ENCODE assay signal across 21 cellular contexts in genomic region chr10:125795637-125796190, GRCh38. TPM values are rescaled to one million over a fixed set of nuclear protein-coding genes. Genes with fewer than 3 reads are reported as not detected.
"Had no signal": no experiment of that assay in that cellular context is flagged by ENCODE, and none has a peak within 500 bp of the region (broad histone marks: within the 10 kb centered on the region; RNA-seq: fewer than 3 reads in every experiment).

No MANE protein-coding gene starts in this region.

- H3K4me3 Mint-ChIP-seq: natural killer cell, T-cell had no signal

- H3K27ac Mint-ChIP-seq: T-cell had no signal

- H3K4me1 ChIP-seq: adrenal gland, right lobe of liver, stomach had no signal

- H3K9ac ChIP-seq: parathyroid adenoma had no signal

- H3K27me3 ChIP-seq: adrenal gland, right lobe of liver, stomach had no signal

- H3K79me2 ChIP-seq: parathyroid adenoma had no signal

- H3K9me3 ChIP-seq: adrenal gland, right lobe of liver, stomach, thoracic aorta had no signal

- H3K4me3 ChIP-seq: adrenal gland, lung, right lobe of liver, stomach, thoracic aorta had no signal

- H3K9me3 Mint-ChIP-seq: activated naive CD4-positive, alpha-beta T cell treated with anti-CD3 and anti-CD28 coated beads, Interleukin-2, amount 50 U/mL, for 72 hours; natural killer cell; T-cell had no signal

- H2AFZ ChIP-seq: parathyroid adenoma had no signal

- H3K4me1 Mint-ChIP-seq: T-cell had no signal

- DNase-seq: activated CD8-positive, alpha-beta memory T cell treated with anti-CD3 and anti-CD28 coated beads for 24 hours; activated CD8-positive, alpha-beta memory T cell treated with anti-CD3 and anti-CD28 coated beads, Interleukin-2, amount 50 U/mL, for 48 hours; activated gamma-delta T cell; adrenal gland; dermis blood vessel endothelial cell; islet precursor cell; natural killer cell; right lobe of liver; small intestine; stimulated activated CD4-positive, alpha-beta T cell treated with anti-CD3 and anti-CD28 coated beads, Interleukin-15, amount 100 ng/mL, for 24 hours; stimulated activated CD4-positive, alpha-beta T cell treated with anti-CD3 and anti-CD28 coated beads, Interleukin-2, amount 100 ng/mL, for 48 hours; stomach; T-cell; T-helper 9 cell had no signal

- ATAC-seq: activated naive CD4-positive, alpha-beta T cell treated with anti-CD3 and anti-CD28 coated beads, Interleukin-2, amount 50 U/mL, for 72 hours; natural killer cell; right lobe of liver; T-cell had no signal

- H3K27me3 Mint-ChIP-seq: T-cell had no signal

- H3K27ac ChIP-seq: adrenal gland, epithelial cell of prostate, parathyroid adenoma, right lobe of liver, stomach, thoracic aorta had no signal

RNA-seq across cellular contexts. Expression of gene MMP21, which starts 20.1 kb away (rescaled TPM):
- total RNA-seq: activated naive CD4-positive, alpha-beta T cell treated with anti-CD3 and anti-CD28 coated beads, Interleukin-2, amount 50 U/mL, for 72 hours; bronchial epithelial cell; thoracic aorta; ureter had no signal
- polyA plus RNA-seq: stomach had no signal
